ENCODE assay signal across 1 cellular context in the genomic region with DNA sequence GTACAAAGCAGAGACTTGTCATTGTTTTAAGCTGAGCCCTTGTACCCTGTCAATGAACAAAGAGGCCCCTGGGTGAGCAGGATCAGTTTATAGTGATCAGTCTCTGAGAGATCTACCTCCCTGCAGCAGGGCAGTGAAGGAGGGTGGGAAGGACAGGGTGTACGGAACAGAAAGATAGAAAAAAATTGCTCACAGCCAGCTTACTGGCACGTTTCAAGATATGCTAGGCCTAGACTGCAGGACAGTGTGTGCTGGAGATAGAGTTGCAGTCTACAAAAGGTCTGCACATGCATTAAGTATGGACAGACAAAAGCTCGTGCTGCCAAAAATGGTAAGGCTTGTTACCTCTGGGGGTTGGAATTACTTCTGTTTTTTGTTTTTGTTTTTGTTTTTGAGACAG.
TF ChIP-seq lines count a peak whose summit lies in the region.

No MANE protein-coding gene starts in this region.

TF ChIP-seq in H1, 55 proteins besides CTCF, POLR2A, EP300 and RAD21 (continued from another document):
- TF ChIP-seq CHD7 (IDR thresholded peaks at IDR 0.05; ENCODE audit: insufficient replicate concordance, low read length) (no peak), SIRT6 (IDR thresholded peaks at IDR 0.05; ENCODE audit: low read length) (no peak)
